ENCODE assay signal across 8 cellular contexts in the genomic region with DNA sequence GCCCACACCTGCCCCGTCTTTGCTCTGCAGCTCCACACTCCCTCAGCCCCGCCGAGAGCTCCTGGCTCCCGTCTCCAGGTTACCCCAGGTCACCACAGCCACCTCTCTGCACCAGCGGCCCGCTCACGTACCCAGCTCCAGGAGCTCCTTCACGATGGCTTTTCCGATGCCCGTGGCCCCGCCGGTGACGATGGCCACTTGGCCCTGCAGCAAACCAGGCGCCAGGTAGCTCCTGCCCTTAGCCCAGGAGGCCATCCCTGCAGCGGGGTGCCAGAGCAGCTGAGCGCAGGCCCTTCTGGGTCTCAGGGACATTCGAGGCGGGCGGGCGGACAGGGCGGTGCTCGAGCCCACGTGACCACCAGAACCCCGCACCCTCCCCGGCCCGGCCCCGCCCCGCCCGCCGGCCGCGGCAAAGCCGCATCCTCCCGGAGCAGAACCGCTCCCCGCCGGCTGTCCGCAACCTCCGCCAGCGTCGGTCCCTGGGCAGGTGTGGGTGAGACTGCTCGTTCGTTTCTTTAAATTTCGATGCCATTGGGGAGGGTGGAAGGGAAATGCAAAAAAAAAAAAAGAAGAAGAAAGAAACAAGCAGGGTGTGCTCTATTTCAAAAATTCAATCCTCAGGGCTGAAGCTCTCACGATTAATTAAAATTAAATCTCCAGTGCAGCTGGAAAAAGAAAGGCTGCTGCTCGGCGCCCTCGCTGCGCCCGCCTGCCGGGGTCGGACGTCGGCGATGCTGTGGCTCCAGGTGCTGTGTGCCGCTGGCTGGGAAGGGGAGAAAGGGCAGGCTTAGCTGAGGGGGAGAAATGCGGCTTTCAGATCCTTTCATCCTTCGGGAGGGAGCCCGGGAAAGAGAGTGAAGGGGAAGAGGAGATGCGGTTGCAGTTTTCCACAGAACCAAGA. TPM values are rescaled to one million over a fixed set of nuclear protein-coding genes. Genes with fewer than 3 reads are reported as not detected.
A peak's percentile ranks its signal among the peaks of the same experiment; 100 is the strongest.
DNase-seq lines count a peak whose midpoint lies in the region; ATAC-seq, FAIRE-seq and TF ChIP-seq lines count a peak whose summit lies in the region.

A gene (minus strand): TSS at position 323 of the 901 bp plus-strand sequence. CDS start 68 bp downstream, at position 255.
A gene with protein sequence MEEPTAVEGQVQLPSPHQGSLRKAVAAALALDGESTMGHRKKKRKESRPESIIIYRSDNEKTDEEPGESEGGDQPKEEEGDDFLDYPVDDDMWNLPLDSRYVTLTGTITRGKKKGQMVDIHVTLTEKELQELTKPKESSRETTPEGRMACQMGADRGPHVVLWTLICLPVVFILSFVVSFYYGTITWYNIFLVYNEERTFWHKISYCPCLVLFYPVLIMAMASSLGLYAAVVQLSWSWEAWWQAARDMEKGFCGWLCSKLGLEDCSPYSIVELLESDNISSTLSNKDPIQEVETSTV (plus strand): TSS at position 433 of the 901 bp plus-strand sequence. CDS start 14,045 bp downstream, outside the sequence.

- H3K27me3 ChIP-seq in neuronal stem cell (ENCODE audit: control insufficient read depth in 3 of 3, insufficient read depth in 3 of 3, low read depth in 1 of 3, low read length in 3 of 3) (no peaks in the 10 kb centered on the region), subcutaneous abdominal adipose tissue (ENCODE audit: control insufficient read depth in 5 of 5, insufficient read depth in 4 of 5, low read length in 5 of 5) (no peaks in the 10 kb centered on the region)

- H4K8ac ChIP-seq in neuronal stem cell (ENCODE audit: low read depth, low read length): peak within 1 kb of the TSS; percentile 82

- H3K4me2 ChIP-seq in neuronal stem cell (ENCODE audit: insufficient read depth, low read length, poor library complexity, severe bottlenecking): peak within 1 kb of the TSS; percentile 94

- peak within 1 kb of the TSS; percentile 99 for H2BK5ac ChIP-seq in neuronal stem cell (ENCODE audit: low read length)

- H3K9ac ChIP-seq in neuronal stem cell (ENCODE audit: low read depth, low read length, poor library complexity) (peak within 1 kb of the TSS; percentile 99), subcutaneous abdominal adipose tissue (ENCODE audit: low read length in 5 of 5) (peak within 1 kb of the TSS; percentile 73 to 90 (median 89))

- H2BK120ac ChIP-seq in neuronal stem cell (ENCODE audit: low read depth, low read length): peak within 1 kb of the TSS; percentile 91

- no peak within 1 kb of the TSS for H3K4ac ChIP-seq in neuronal stem cell (ENCODE audit: low read length)

- peaks cover 1% of the 10 kb centered on the region for H3K79me1 ChIP-seq in neuronal stem cell (ENCODE audit: low read depth, low read length)

- H3K36me3 ChIP-seq in KOPT-K1 (ENCODE audit: insufficient read depth, low read length) (no peaks in the 10 kb centered on the region), neuronal stem cell (replicated peaks in 1 of 2; ENCODE audit: control insufficient read depth in 2 of 2, insufficient read depth in 2 of 2, low read length in 2 of 2) (peaks cover 0 to 6% of the 10 kb centered on the region in 2 donors), subcutaneous abdominal adipose tissue (ENCODE audit: control insufficient read depth in 5 of 5, insufficient read depth in 5 of 5, low read length in 5 of 5) (no peaks in the 10 kb centered on the region)

- H3K18ac ChIP-seq in neuronal stem cell (ENCODE audit: low read length): peak within 1 kb of the TSS; percentile 100

- H3K4me1 ChIP-seq in neuronal stem cell (ENCODE audit: control insufficient read depth in 2 of 2, insufficient read depth in 1 of 2, low read depth in 1 of 2, low read length in 2 of 2) (peaks cover 6 to 16% of the 10 kb centered on the region in 2 donors), subcutaneous abdominal adipose tissue (ENCODE audit: control insufficient read depth in 5 of 5, insufficient read depth in 5 of 5, low read length in 5 of 5) (peaks cover 1 to 27% (median 21%) of the 10 kb centered on the region in 5 donors)

- H3K4me3 ChIP-seq in neuronal stem cell (ENCODE audit: low read length in 2 of 2) (peak within 1 kb of the TSS; percentile 77 to 93), subcutaneous abdominal adipose tissue (ENCODE audit: low read depth in 1 of 5, low read length in 5 of 5) (peak within 1 kb of the TSS; percentile 89 to 97 (median 90))

- WGBS in neuronal stem cell (ENCODE audit: extremely low coverage in 2 of 2, insufficient read length in 2 of 2, insufficient replicate concordance in 1 of 2), 2 donors: no CpG with 5 or more reads among the region's 60 CpGs

- peak within 1 kb of the TSS; percentile 99 for H3K14ac ChIP-seq in neuronal stem cell (ENCODE audit: low read length)

- peak within 1 kb of the TSS; percentile 99 for H3K23ac ChIP-seq in neuronal stem cell (ENCODE audit: low read depth, low read length, poor library complexity)

- peak within 1 kb of the TSS; percentile 92 for H2AFZ ChIP-seq in neuronal stem cell (ENCODE audit: low read length)

- peak; percentile 92 for ATAC-seq in GM21786 (IDR thresholded peaks at IDR 0.05; ENCODE audit: unreplicated experiment)

- peak within 1 kb of the TSS; percentile 100 for H2BK12ac ChIP-seq in neuronal stem cell (ENCODE audit: low read length)

- no peaks in the 10 kb centered on the region for H3K9me3 ChIP-seq in KOPT-K1 (ENCODE audit: insufficient read depth, low read length, poor library complexity, severe bottlenecking)
- H3K9me3 ChIP-seq in neuronal stem cell (replicated peaks in 1 of 2; ENCODE audit: control insufficient read depth in 2 of 2, insufficient read depth in 1 of 2, low read depth in 1 of 2, low read length in 2 of 2): no peaks in the 10 kb centered on the region
- H3K9me3 ChIP-seq in subcutaneous abdominal adipose tissue (ENCODE audit: control insufficient read depth in 5 of 5, low read length in 5 of 5): no peaks in the 10 kb centered on the region

- peak within 1 kb of the TSS; percentile 99 for H2BK15ac ChIP-seq in neuronal stem cell (ENCODE audit: low read length)

- DNase-seq in Daoy (ENCODE audit: low read depth) (peak; percentile 81), frontal cortex (ENCODE audit: low spot score in 2 of 2) (peak; percentile 88 to 92), neuronal stem cell (ENCODE audit: low spot score) (peak; percentile 69)
- DNase-seq in activated gamma-delta T cell treated with anti-CD3 and anti-CD28 coated beads, Interleukin-2, amount 50 U/mL, for 16 hours (ENCODE audit: low read depth): peak; percentile 62

- H3K27ac ChIP-seq in KOPT-K1 (ENCODE audit: low read depth, low read length, poor library complexity, severe bottlenecking): peak within 1 kb of the TSS; percentile 30
- peak within 1 kb of the TSS; percentile 95 for H3K27ac ChIP-seq in neuronal stem cell (replicated peaks; ENCODE audit: low read length)
- H3K27ac ChIP-seq in subcutaneous abdominal adipose tissue (ENCODE audit: low read depth, low read length): peak within 1 kb of the TSS; percentile 74

- peak within 1 kb of the TSS; percentile 94 for H2AK5ac ChIP-seq in neuronal stem cell (ENCODE audit: low read depth, low read length)

- FAIRE-seq in frontal cortex (lab: Jason Lieb, UNC): no peak

- no peak within 1 kb of the TSS for H4K91ac ChIP-seq in neuronal stem cell (ENCODE audit: low read depth, low read length, poor library complexity)

- TF ChIP-seq POLR2A in Raji (IDR thresholded peaks at IDR 0.05; ENCODE audit: insufficient read depth, low read depth, low read length): peak; percentile 75

RNA-seq across cellular contexts. Expression of the first gene that starts in this region (rescaled TPM):
- total RNA-seq in Daoy (2014; rRNA removed; shearing (Covaris generic)): 5.7 and 7.7 TPM in 2 replicates
- total RNA-seq in frontal cortex: 27.3 TPM
- 9.1 TPM for polyA plus RNA-seq in neuronal stem cell (2013, experiment 1 of 2)
- 9.5 TPM for polyA plus RNA-seq in neuronal stem cell (2013, experiment 2 of 2)

RNA-seq across cellular contexts. Expression of the second gene that starts in this region (rescaled TPM):
- 0.40 and 0.65 TPM in 2 replicates for total RNA-seq in Daoy (2014; rRNA removed; shearing (Covaris generic))
- total RNA-seq in frontal cortex: 23.2 TPM
- 61.7 TPM for polyA plus RNA-seq in neuronal stem cell (2013, experiment 1 of 2)
- 62.7 TPM for polyA plus RNA-seq in neuronal stem cell (2013, experiment 2 of 2)

Comparison
In these comparisons a context has a peak if more than half of its experiments do, and no peak if none do; other contexts are left out.
1. Peak in every context shown above with its lines: DNase-seq, ATAC-seq, H3K4me3 ChIP-seq and H3K27ac ChIP-seq.
2. RNA of the second gene that starts in this region (total RNA-seq): 23.2 TPM in frontal cortex (single experiment); 0.40 to 0.65 TPM in Daoy; every median in the first group is over 10 times any median in the second.
3. H3K27ac ChIP-seq: peak in every context shown above with its lines; median percentile 95 in neuronal stem cell; 74 in subcutaneous abdominal adipose tissue; 30 in KOPT-K1.